ENCODE assay signal across 8 cellular contexts in genomic region chr19:49453757-49454248, GRCh38. TPM values are rescaled to one million over a fixed set of nuclear protein-coding genes. Genes with fewer than 3 reads are reported as not detected.
DNase-seq lines count a peak whose midpoint lies in the region; ATAC-seq, FAIRE-seq and TF ChIP-seq lines count a peak whose summit lies in the region.

No MANE protein-coding gene starts in this region.

- no peak for FAIRE-seq in urothelium cell line (lab: Jason Lieb, UNC)

- H3K27ac ChIP-seq in thymus (ENCODE audit: low read depth): peak overlapping the region; percentile 94

- H3K27me3 Mint-ChIP-seq in activated CD8-positive, alpha-beta memory T cell treated with anti-CD3 and anti-CD28 coated beads, Interleukin-2, amount 10 ng/mL, durations not matched to agents 7 days and 5 days: no peaks in the 10 kb centered on the region
- no peaks in the 10 kb centered on the region for H3K27me3 Mint-ChIP-seq in activated naive CD8-positive, alpha-beta T cell treated with anti-CD3 and anti-CD28 coated beads, Interleukin-2, amount 10 ng/mL, durations not matched to agents 7 days and 5 days

- H3K36me3 ChIP-seq in kidney epithelial cell (ENCODE audit: control insufficient read depth, insufficient read depth, low read length): no peaks in the 10 kb centered on the region
- peaks cover 16% of the 10 kb centered on the region for H3K36me3 ChIP-seq in thymus (ENCODE audit: control insufficient read depth, insufficient read depth)

- H3K4me3 ChIP-seq in kidney epithelial cell (ENCODE audit: low read depth, low read length): peak overlapping the region; percentile 83
- peak overlapping the region; percentile 70 for H3K4me3 ChIP-seq in thymus (ENCODE audit: low read length)

- H3K9me3 Mint-ChIP-seq in activated CD8-positive, alpha-beta memory T cell treated with anti-CD3 and anti-CD28 coated beads, Interleukin-2, amount 10 ng/mL, durations not matched to agents 7 days and 5 days (ENCODE audit: low read depth): no peaks in the 10 kb centered on the region
- no peaks in the 10 kb centered on the region for H3K9me3 Mint-ChIP-seq in activated naive CD8-positive, alpha-beta T cell treated with anti-CD3 and anti-CD28 coated beads, Interleukin-2, amount 10 ng/mL, durations not matched to agents 7 days and 5 days

- H3K27ac Mint-ChIP-seq in activated CD8-positive, alpha-beta memory T cell treated with anti-CD3 and anti-CD28 coated beads, Interleukin-2, amount 10 ng/mL, durations not matched to agents 7 days and 5 days: peak overlapping the region; percentile 100
- peak overlapping the region; percentile 100 for H3K27ac Mint-ChIP-seq in activated naive CD8-positive, alpha-beta T cell treated with anti-CD3 and anti-CD28 coated beads, Interleukin-2, amount 10 ng/mL, durations not matched to agents 7 days and 5 days

- POLR2A ChIA-PET in activated naive CD8-positive, alpha-beta T cell treated with anti-CD3 and anti-CD28 coated beads, Interleukin-2, amount 10 ng/mL, durations not matched to agents 7 days and 5 days (lab: Charles Lee): interaction anchor here (0.5 to 5.1 kb wide), 19 partner anchors 9 to 1299 kb away, joined by 3 to 128 read pairs (median 4); partner anchors contain the start of genes FLT3LG, NOSIP, PRMT1 and PRRG2

- H3K27me3 ChIP-seq in kidney epithelial cell (ENCODE audit: control insufficient read depth, insufficient read depth, low read length) (no peaks in the 10 kb centered on the region), thymus (ENCODE audit: control insufficient read depth, insufficient read depth) (no peaks in the 10 kb centered on the region)

- CTCF ChIA-PET in activated CD8-positive, alpha-beta memory T cell treated with anti-CD3 and anti-CD28 coated beads, Interleukin-2, amount 10 ng/mL, durations not matched to agents 7 days and 5 days (lab: Charles Lee): interaction anchor here (0.9 to 14.2 kb wide), 7 partner anchors 9 to 356 kb away, joined by 3 to 185 read pairs (median 7); partner anchors contain the start of gene FLT3LG

- no peak for DNase-seq in activated CD8-positive, alpha-beta memory T cell treated with anti-CD3 and anti-CD28 coated beads, Interleukin-2, amount 10 ng/mL, durations not matched to agents 7 days and 5 days
- DNase-seq in activated CD8-positive, alpha-beta memory T cell treated with anti-CD3 and anti-CD28 coated beads, Interleukin-2, amount 50 U/mL, for 4 hours: no peak
- DNase-seq in activated naive CD8-positive, alpha-beta T cell treated with anti-CD3 and anti-CD28 coated beads, Interleukin-2, amount 10 ng/mL, durations not matched to agents 7 days and 5 days: no peak
- DNase-seq in kidney epithelial cell (ENCODE audit: low read depth): no peak
- no peak for DNase-seq in urothelium cell line (ENCODE audit: low spot score)
- no peak for DNase-seq in SIG-M5 treated with dmso at 0.1 percent for 504 hours (lab: John Stamatoyannopoulos, UW; ENCODE audit: unreplicated experiment)
- no peak for DNase-seq in HCEC 1CT

- peaks cover 21% of the 10 kb centered on the region for H3K36me3 Mint-ChIP-seq in activated CD8-positive, alpha-beta memory T cell treated with anti-CD3 and anti-CD28 coated beads, Interleukin-2, amount 10 ng/mL, durations not matched to agents 7 days and 5 days
- peaks cover 19% of the 10 kb centered on the region for H3K36me3 Mint-ChIP-seq in activated naive CD8-positive, alpha-beta T cell treated with anti-CD3 and anti-CD28 coated beads, Interleukin-2, amount 10 ng/mL, durations not matched to agents 7 days and 5 days

- peak overlapping the region; percentile 99 for H3K4me3 Mint-ChIP-seq in activated CD8-positive, alpha-beta memory T cell treated with anti-CD3 and anti-CD28 coated beads, Interleukin-2, amount 10 ng/mL, durations not matched to agents 7 days and 5 days
- H3K4me3 Mint-ChIP-seq in activated naive CD8-positive, alpha-beta T cell treated with anti-CD3 and anti-CD28 coated beads, Interleukin-2, amount 10 ng/mL, durations not matched to agents 7 days and 5 days: peak overlapping the region; percentile 100

- H3K4me1 ChIP-seq in thymus (ENCODE audit: control insufficient read depth, insufficient read depth, low read length): peaks cover 16% of the 10 kb centered on the region

- no peaks in the 10 kb centered on the region for H3K9me3 ChIP-seq in thymus (ENCODE audit: control insufficient read depth)

- no peak for TF ChIP-seq CTCF in kidney epithelial cell (IDR thresholded peaks at IDR 0.05; ENCODE audit: insufficient read depth, low read length, poor library complexity, severe bottlenecking)

- H3K4me1 Mint-ChIP-seq in activated CD8-positive, alpha-beta memory T cell treated with anti-CD3 and anti-CD28 coated beads, Interleukin-2, amount 10 ng/mL, durations not matched to agents 7 days and 5 days: peaks cover 63% of the 10 kb centered on the region
- peaks cover 32% of the 10 kb centered on the region for H3K4me1 Mint-ChIP-seq in activated naive CD8-positive, alpha-beta T cell treated with anti-CD3 and anti-CD28 coated beads, Interleukin-2, amount 10 ng/mL, durations not matched to agents 7 days and 5 days

- 35% methylated on average over 11 of the region's 11 CpGs for WGBS in thymus

- ATAC-seq in activated CD8-positive, alpha-beta memory T cell treated with anti-CD3 and anti-CD28 coated beads, Interleukin-2, amount 10 ng/mL, durations not matched to agents 7 days and 5 days: peak; percentile 3
- ATAC-seq in activated naive CD8-positive, alpha-beta T cell treated with anti-CD3 and anti-CD28 coated beads, Interleukin-2, amount 10 ng/mL, durations not matched to agents 7 days and 5 days (ENCODE audit: low read depth): peak; percentile 1

RNA-seq across cellular contexts. Expression of gene ALDH16A1, which starts 0.8 kb away (rescaled TPM):
- total RNA-seq in activated CD8-positive, alpha-beta memory T cell treated with anti-CD3 and anti-CD28 coated beads, Interleukin-2, amount 10 ng/mL, durations not matched to agents 7 days and 5 days: 10 to 100 TPM; 37.2 to 45.2 TPM
- 10 to 100 TPM; 41.8 to 42.9 TPM for total RNA-seq in activated naive CD8-positive, alpha-beta T cell treated with anti-CD3 and anti-CD28 coated beads, Interleukin-2, amount 10 ng/mL, durations not matched to agents 7 days and 5 days
- 21.8 and 32.9 TPM in 2 replicates for total RNA-seq in kidney epithelial cell
- 51.6 TPM for polyA plus RNA-seq in thymus

RNA-seq across cellular contexts. Expression of gene PIH1D1, which starts 2.2 kb away (rescaled TPM):
- total RNA-seq in activated CD8-positive, alpha-beta memory T cell treated with anti-CD3 and anti-CD28 coated beads, Interleukin-2, amount 10 ng/mL, durations not matched to agents 7 days and 5 days: 100 to 1,000 TPM; 148 to 158 TPM
- total RNA-seq in activated naive CD8-positive, alpha-beta T cell treated with anti-CD3 and anti-CD28 coated beads, Interleukin-2, amount 10 ng/mL, durations not matched to agents 7 days and 5 days: 100 to 1,000 TPM; 143 to 148 TPM
- total RNA-seq in kidney epithelial cell: 101 and 108 TPM in 2 replicates
- 130 TPM for polyA plus RNA-seq in thymus

RNA-seq across cellular contexts. Expression of gene SLC17A7, which starts 12.5 kb away (rescaled TPM):
- total RNA-seq in activated CD8-positive, alpha-beta memory T cell treated with anti-CD3 and anti-CD28 coated beads, Interleukin-2, amount 10 ng/mL, durations not matched to agents 7 days and 5 days: under 1 TPM; 0.19 to 0.55 TPM
- under 1 TPM; 0.14 to 0.25 TPM for total RNA-seq in activated naive CD8-positive, alpha-beta T cell treated with anti-CD3 and anti-CD28 coated beads, Interleukin-2, amount 10 ng/mL, durations not matched to agents 7 days and 5 days
- total RNA-seq in kidney epithelial cell: 0.07 TPM in 1 of 2 replicates, not detected in the other
- 0.57 TPM for polyA plus RNA-seq in thymus

RNA-seq across cellular contexts. Expression of gene FLT3LG, which starts 20.2 kb away (rescaled TPM):
- 100 to 1,000 TPM; 112 to 151 TPM for total RNA-seq in activated CD8-positive, alpha-beta memory T cell treated with anti-CD3 and anti-CD28 coated beads, Interleukin-2, amount 10 ng/mL, durations not matched to agents 7 days and 5 days
- total RNA-seq in activated naive CD8-positive, alpha-beta T cell treated with anti-CD3 and anti-CD28 coated beads, Interleukin-2, amount 10 ng/mL, durations not matched to agents 7 days and 5 days: 100 to 1,000 TPM; 250 to 282 TPM
- total RNA-seq in kidney epithelial cell: 2.3 and 3.0 TPM in 2 replicates
- 32.1 TPM for polyA plus RNA-seq in thymus

RNA-seq across cellular contexts. Expression of gene GFY, which starts 28.6 kb away (rescaled TPM):
- not detected for total RNA-seq in activated CD8-positive, alpha-beta memory T cell treated with anti-CD3 and anti-CD28 coated beads, Interleukin-2, amount 10 ng/mL, durations not matched to agents 7 days and 5 days
- total RNA-seq in activated naive CD8-positive, alpha-beta T cell treated with anti-CD3 and anti-CD28 coated beads, Interleukin-2, amount 10 ng/mL, durations not matched to agents 7 days and 5 days: not detected
- total RNA-seq in kidney epithelial cell: not detected in 2 replicates
- 0.05 TPM for polyA plus RNA-seq in thymus
